Comparison of ENCODE assay signal across 24 cellular contexts in the genomic region with DNA sequence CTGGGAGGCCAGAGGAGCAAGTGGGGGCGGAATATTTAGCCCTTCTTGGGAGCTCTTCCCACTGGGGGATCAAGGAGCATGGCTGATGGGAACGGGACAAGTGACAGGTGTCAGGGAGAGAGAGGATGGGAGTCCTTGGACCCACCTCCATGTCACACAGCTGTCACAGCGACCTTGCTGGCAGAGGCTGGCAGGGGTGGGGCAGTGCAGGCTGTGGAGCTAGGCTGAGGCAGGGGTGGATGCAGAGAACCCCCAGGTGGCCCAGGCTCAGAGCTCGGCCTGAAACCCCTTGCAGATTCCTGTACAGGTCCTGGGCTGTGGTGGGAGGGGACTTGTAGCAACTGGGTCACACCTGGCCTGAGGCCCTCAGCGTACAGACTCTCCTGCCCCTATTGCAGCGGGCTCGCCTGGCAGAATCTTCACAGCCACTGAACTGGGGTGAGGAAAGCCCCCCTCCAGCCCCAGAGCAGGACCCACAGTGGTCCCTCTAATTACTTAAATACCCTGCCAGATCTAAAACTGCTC.
"Had no signal": no experiment of that assay in that cellular context is flagged by ENCODE, and none has a peak within 500 bp of the region (broad histone marks: within the 10 kb centered on the region; RNA-seq: fewer than 3 reads in every experiment).

No MANE protein-coding gene starts in this region.

- H3K9me3 ChIP-seq: breast epithelium, right atrium auricular region, testis had no signal

- ATAC-seq: activated CD4-positive, alpha-beta T cell treated with anti-CD3 and anti-CD28 coated beads for 36 hours; activated naive CD4-positive, alpha-beta T cell treated with anti-CD3 and anti-CD28 coated beads, Interleukin-2, amount 50 U/mL, for 72 hours; activated T-cell treated with anti-CD3 and anti-CD28 coated beads, Interleukin-2, amount 50 U/mL, for 72 hours; left cardiac atrium had no signal

- H3K27me3 ChIP-seq: breast epithelium, esophagus squamous epithelium, right atrium auricular region, testis had no signal

- H3K36me3 ChIP-seq: breast epithelium, right atrium auricular region had no signal

- H3K27ac ChIP-seq: epithelial cell of prostate, hepatocyte, parathyroid adenoma, right atrium auricular region, testis had no signal

- H3K9ac ChIP-seq: parathyroid adenoma had no signal

- H3K4me2 ChIP-seq: hepatocyte had no signal

- DNase-seq: activated CD4-positive, alpha-beta T cell treated with anti-CD3 and anti-CD28 coated beads for 36 hours; activated CD4-positive, CD25-positive, alpha-beta regulatory T cell; activated naive CD4-positive, alpha-beta T cell; activated T-cell treated with anti-CD3 and anti-CD28 coated beads for 4 hours; activated T-cell treated with anti-CD3 and anti-CD28 coated beads, Interleukin-2, amount 50 U/mL, for 72 hours; central memory CD4-positive, alpha-beta T cell; effector CD4-positive, alpha-beta T cell; esophagus squamous epithelium; islet precursor cell; left cardiac atrium; mammary epithelial cell; naive B cell; nephron progenitor cell; nucleus accumbens; stimulated activated naive CD4-positive, alpha-beta T cell treated with Interleukin-2 at 50 U/mL for 16 hours; T-helper 1 cell; testis; trophoblast cell had no signal

- H3K4me1 ChIP-seq: breast epithelium, parathyroid adenoma, testis had no signal

- H3K4me3 ChIP-seq: breast epithelium, esophagus squamous epithelium, hepatocyte, right atrium auricular region, testis had no signal
